Comparison of ENCODE assay signal across 9 cellular contexts in the genomic region with DNA sequence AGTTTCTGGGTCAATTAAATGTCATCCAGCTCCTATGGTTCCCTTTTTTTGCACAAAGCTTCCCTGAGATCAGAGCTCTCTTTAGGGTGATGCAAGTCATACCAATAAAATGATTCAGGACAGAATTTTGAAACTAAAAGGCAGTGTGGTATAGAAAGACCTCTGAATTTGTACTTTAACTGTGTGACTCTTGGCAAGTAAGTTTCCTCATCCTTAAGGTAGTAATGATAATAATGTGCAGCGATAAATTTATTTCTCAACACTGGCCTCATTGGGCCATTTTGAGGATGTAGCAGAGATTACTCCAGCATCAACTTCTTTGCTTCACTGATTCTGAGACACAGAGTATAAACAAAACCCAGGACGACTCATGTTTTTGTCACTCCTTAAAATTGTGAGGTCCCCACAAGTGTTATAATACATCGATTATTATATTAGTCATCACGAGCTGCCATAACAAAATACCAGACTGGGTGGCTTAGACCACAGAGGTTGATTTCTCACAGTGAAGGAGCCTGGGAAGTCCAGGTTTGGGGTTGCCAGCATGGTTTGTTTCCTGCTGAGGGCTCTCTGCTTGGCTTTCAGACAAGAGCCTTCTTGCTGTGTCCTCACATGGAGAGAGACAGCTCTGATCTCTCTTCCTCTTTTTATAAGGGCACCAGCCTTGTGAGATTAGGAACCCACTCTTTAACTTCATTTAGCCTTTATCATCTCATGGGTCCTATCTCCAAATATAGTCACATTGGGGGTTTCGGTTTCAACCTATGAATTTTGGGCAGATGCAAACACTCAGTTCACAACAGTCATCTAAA.
DNase-seq lines count a peak whose midpoint lies in the region; ATAC-seq and TF ChIP-seq lines count a peak whose summit lies in the region.
"Had no signal": no experiment of that assay in that cellular context is flagged by ENCODE, and none has a peak within 500 bp of the region (broad histone marks: within the 10 kb centered on the region; RNA-seq: fewer than 3 reads in every experiment).

No MANE protein-coding gene starts in this region.

- H3K4me3 Mint-ChIP-seq in chondrocyte (ENCODE audit: unreplicated experiment) = no peak overlapping the region

- H3K4me3 ChIP-seq in psoas muscle (no peak overlapping the region), upper lobe of right lung (no peak overlapping the region), gastroesophageal sphincter (no peak overlapping the region)
- H3K4me3 ChIP-seq: K562 had no signal

- H3K4me1 Mint-ChIP-seq in chondrocyte (ENCODE audit: low read depth) = peaks cover 40% of the 10 kb centered on the region

- H3K36me3 Mint-ChIP-seq in chondrocyte (ENCODE audit: low read depth) = no peaks in the 10 kb centered on the region

- ATAC-seq in GM21381 (IDR thresholded peaks at IDR 0.05; ENCODE audit: unreplicated experiment) (peak; percentile 96), HG03521 (IDR thresholded peaks at IDR 0.05; ENCODE audit: unreplicated experiment) (peak; percentile 92), psoas muscle (no peak), upper lobe of right lung (no peak), gastroesophageal sphincter (no peak)
- ATAC-seq: K562 had no signal

- H3K9me3 ChIP-seq in psoas muscle (no peaks in the 10 kb centered on the region), upper lobe of right lung (no peaks in the 10 kb centered on the region), gastroesophageal sphincter (no peaks in the 10 kb centered on the region)

- peak overlapping the region; percentile 66 for H3K27ac Mint-ChIP-seq in chondrocyte (ENCODE audit: unreplicated experiment)

- no peak for TF ChIP-seq POLR2A in gastroesophageal sphincter (IDR thresholded peaks at IDR 0.05)

- no peaks in the 10 kb centered on the region for H3K27me3 Mint-ChIP-seq in chondrocyte (ENCODE audit: low read depth)

- DNase-seq in EL (peak; percentile 72), chondrocyte (ENCODE audit: low spot score) (no peak), superior temporal gyrus (ENCODE audit: extremely low spot score) (no peak), psoas muscle (no peak), upper lobe of right lung (no peak)

- no peak for TF ChIP-seq EP300 in gastroesophageal sphincter (IDR thresholded peaks at IDR 0.05)

- H3K4me1 ChIP-seq in psoas muscle (no peaks in the 10 kb centered on the region), upper lobe of right lung (no peaks in the 10 kb centered on the region), gastroesophageal sphincter (no peaks in the 10 kb centered on the region)

- 67 to 91% (median 81%) methylated on average over 5 of the region's 5 CpGs for WGBS in psoas muscle, 3 donors
- WGBS in gastroesophageal sphincter (ENCODE audit: low coverage in 1 of 2), 2 donors = 69 to 70% methylated on average over 5 of the region's 5 CpGs

- H3K27ac ChIP-seq in psoas muscle (no peak overlapping the region), upper lobe of right lung (no peak overlapping the region), gastroesophageal sphincter (no peak overlapping the region)

- H3K27me3 ChIP-seq in psoas muscle (ENCODE audit: insufficient read depth in 3 of 3, low read length in 2 of 3) (no peaks in the 10 kb centered on the region), upper lobe of right lung (no peaks in the 10 kb centered on the region), gastroesophageal sphincter (no peaks in the 10 kb centered on the region)

- intact Hi-C loops in psoas muscle (cut with DNase I) (loop anchor here in 1 of 2 donors (2.0 kb wide), 1 partner anchor 155 kb away; no protein-coding TSS in a partner anchor), upper lobe of right lung (cut with DNase I) (no loop called here)

- no peaks in the 10 kb centered on the region for H3K9me3 Mint-ChIP-seq in chondrocyte (ENCODE audit: low read depth)

- no peak for TF ChIP-seq CTCF in chondrocyte (IDR thresholded peaks at IDR 0.05)
- TF ChIP-seq CTCF in psoas muscle (IDR thresholded peaks at IDR 0.05) = no peak
- no peak for TF ChIP-seq CTCF in upper lobe of right lung (IDR thresholded peaks at IDR 0.05)
- TF ChIP-seq CTCF in gastroesophageal sphincter (IDR thresholded peaks at IDR 0.05) = no peak

- no peaks in the 10 kb centered on the region for H3K36me3 ChIP-seq in psoas muscle (ENCODE audit: insufficient read depth in 1 of 2, low read depth in 1 of 2)
- H3K36me3 ChIP-seq in upper lobe of right lung = no peaks in the 10 kb centered on the region
- H3K36me3 ChIP-seq in gastroesophageal sphincter = no peaks in the 10 kb centered on the region

Comparison
In these comparisons a context has a peak if more than half of its experiments do, and no peak if none do; other contexts are left out.
1. ATAC-seq: peak in GM21381 (single experiment) and HG03521 (single experiment); none in psoas muscle (0 of 4), upper lobe of right lung (single experiment) and gastroesophageal sphincter (single experiment).